In the genomic region with DNA sequence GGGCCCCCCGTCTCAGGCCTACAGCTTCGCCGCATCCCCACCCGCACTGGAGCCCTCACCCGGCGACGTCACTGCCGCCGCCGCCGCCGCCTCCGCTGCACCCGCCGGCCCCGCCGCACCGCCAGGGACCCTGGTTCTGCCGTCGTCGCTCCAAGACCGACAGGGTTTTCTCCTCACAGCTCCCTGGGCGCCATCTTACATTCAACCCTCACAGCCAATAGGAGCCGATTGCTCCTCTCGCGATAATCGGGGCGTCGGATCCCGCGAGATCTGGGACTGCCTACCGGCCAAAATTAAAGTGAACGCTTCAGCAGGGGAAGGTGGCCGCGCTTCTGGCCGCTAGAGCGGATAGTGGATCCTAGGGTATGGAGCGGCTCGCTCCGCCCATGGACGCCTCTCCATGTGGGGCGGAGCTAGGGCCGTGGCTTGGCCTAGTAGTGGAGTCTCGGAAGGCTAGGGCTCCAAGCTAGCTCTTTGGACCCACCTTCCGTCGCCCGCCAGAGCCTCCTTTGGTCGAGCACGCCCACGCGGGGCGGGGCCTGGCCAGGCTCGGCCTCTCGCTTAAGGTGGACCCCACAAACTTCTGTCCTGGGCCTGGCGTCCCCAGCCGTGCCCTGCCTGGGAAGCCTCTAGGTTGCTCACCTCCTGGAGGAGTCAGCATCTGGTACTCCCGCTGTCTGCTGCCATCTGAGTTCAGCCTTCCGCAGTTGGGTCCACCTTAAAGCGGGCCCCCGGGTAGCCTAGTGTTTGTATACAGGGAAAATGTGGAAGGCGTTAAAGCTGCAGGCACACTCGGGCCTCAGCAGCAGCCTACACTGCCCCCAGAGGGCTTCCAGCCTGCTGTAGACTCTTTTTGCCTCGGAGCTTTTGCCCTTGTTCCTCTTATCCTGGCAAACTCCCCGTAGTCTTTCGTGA, we compare ENCODE assay signal across 1 cellular context.
A peak's percentile ranks its signal among the peaks of the same experiment; 100 is the strongest.
TF ChIP-seq lines count a peak whose summit lies in the region.

A gene with protein sequence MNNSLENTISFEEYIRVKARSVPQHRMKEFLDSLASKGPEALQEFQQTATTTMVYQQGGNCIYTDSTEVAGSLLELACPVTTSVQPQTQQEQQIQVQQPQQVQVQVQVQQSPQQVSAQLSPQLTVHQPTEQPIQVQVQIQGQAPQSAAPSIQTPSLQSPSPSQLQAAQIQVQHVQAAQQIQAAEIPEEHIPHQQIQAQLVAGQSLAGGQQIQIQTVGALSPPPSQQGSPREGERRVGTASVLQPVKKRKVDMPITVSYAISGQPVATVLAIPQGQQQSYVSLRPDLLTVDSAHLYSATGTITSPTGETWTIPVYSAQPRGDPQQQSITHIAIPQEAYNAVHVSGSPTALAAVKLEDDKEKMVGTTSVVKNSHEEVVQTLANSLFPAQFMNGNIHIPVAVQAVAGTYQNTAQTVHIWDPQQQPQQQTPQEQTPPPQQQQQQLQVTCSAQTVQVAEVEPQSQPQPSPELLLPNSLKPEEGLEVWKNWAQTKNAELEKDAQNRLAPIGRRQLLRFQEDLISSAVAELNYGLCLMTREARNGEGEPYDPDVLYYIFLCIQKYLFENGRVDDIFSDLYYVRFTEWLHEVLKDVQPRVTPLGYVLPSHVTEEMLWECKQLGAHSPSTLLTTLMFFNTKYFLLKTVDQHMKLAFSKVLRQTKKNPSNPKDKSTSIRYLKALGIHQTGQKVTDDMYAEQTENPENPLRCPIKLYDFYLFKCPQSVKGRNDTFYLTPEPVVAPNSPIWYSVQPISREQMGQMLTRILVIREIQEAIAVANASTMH (minus strand): TSS at position 219 of the 915 bp plus-strand sequence. CDS start 17,054 bp downstream, outside the sequence.

TF ChIP-seq in HepG2, 621 proteins besides CTCF, POLR2A, EP300 and RAD21 (continued from another document and continues in another):
- TF ChIP-seq, protein P1, sequence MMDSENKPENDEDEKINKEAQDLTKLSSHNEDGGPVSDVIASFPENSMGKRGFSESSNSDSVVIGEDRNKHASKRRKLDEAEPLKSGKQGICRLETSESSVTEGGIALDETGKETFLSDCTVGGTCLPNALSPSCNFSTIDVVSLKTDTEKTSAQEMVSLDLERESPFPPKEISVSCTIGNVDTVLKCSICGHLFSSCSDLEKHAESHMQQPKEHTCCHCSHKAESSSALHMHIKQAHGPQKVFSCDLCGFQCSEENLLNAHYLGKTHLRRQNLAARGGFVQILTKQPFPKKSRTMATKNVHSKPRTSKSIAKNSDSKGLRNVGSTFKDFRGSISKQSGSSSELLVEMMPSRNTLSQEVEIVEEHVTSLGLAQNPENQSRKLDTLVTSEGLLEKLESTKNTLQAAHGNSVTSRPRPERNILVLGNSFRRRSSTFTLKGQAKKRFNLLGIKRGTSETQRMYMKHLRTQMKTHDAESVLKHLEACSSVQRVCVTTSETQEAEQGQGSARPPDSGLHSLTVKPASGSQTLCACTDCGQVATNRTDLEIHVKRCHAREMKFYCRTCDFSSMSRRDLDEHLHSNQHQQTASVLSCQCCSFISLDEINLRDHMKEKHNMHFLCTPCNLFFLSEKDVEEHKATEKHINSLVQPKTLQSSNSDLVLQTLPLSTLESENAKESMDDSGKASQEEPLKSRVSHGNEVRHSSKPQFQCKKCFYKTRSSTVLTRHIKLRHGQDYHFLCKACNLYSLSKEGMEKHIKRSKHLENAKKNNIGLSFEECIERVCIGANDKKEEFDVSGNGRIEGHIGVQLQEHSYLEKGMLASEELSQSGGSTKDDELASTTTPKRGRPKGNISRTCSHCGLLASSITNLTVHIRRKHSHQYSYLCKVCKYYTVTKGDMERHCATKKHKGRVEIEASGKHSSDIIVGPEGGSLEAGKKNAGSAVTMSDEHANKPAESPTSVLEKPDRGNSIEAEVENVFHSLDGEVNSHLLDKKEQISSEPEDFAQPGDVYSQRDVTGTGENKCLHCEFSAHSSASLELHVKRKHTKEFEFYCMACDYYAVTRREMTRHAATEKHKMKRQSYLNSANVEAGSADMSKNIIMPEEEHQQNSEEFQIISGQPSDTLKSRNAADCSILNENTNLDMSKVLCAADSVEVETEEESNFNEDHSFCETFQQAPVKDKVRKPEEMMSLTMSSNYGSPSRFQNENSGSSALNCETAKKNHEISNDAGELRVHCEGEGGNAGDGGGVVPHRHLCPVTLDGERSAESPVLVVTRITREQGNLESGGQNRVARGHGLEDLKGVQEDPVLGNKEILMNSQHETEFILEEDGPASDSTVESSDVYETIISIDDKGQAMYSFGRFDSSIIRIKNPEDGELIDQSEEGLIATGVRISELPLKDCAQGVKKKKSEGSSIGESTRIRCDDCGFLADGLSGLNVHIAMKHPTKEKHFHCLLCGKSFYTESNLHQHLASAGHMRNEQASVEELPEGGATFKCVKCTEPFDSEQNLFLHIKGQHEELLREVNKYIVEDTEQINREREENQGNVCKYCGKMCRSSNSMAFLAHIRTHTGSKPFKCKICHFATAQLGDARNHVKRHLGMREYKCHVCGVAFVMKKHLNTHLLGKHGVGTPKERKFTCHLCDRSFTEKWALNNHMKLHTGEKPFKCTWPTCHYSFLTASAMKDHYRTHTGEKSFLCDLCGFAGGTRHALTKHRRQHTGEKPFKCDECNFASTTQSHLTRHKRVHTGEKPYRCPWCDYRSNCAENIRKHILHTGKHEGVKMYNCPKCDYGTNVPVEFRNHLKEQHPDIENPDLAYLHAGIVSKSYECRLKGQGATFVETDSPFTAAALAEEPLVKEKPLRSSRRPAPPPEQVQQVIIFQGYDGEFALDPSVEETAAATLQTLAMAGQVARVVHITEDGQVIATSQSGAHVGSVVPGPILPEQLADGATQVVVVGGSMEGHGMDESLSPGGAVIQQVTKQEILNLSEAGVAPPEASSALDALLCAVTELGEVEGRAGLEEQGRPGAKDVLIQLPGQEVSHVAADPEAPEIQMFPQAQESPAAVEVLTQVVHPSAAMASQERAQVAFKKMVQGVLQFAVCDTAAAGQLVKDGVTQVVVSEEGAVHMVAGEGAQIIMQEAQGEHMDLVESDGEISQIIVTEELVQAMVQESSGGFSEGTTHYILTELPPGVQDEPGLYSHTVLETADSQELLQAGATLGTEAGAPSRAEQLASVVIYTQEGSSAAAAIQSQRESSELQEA (CRISPR knock-in tag; IDR thresholded peaks at IDR 0.05; ENCODE audit: not compliant biosample characterization) = peak; percentile 68
- TF ChIP-seq SP1 (IDR thresholded peaks at IDR 0.05) (peak; percentile 96), SP1 (CRISPR knock-in tag; IDR thresholded peaks at IDR 0.05) (peak; percentile 86), ZNF530 (CRISPR knock-in tag; IDR thresholded peaks at IDR 0.05; ENCODE audit: low read depth) (no peak), STAG1 (CRISPR knock-in tag; IDR thresholded peaks at IDR 0.05) (peak; percentile 68), SETDB1 (CRISPR knock-in tag; IDR thresholded peaks at IDR 0.05; ENCODE audit: borderline replicate concordance) (no peak), ELF3 (CRISPR knock-in tag; IDR thresholded peaks at IDR 0.05) (peak; percentile 8; the same call in 1 of the 2 replicates), KMT2B (CRISPR knock-in tag; IDR thresholded peaks at IDR 0.05) (peak; percentile 30; the same call in 1 of the 2 replicates), NFKB2 (CRISPR knock-in tag; IDR thresholded peaks at IDR 0.05; ENCODE audit: borderline replicate concordance) (no peak), RELA (CRISPR knock-in tag; IDR thresholded peaks at IDR 0.05) (no peak), KAT8 (CRISPR knock-in tag; IDR thresholded peaks at IDR 0.05) (peak; percentile 79), ASH2L (IDR thresholded peaks at IDR 0.05; ENCODE audit: insufficient read length, low read depth, low read length) (peak; percentile 87), TSC22D2 (CRISPR knock-in tag; IDR thresholded peaks at IDR 0.05; ENCODE audit: borderline replicate concordance) (peak; percentile 36; the same call in 1 of the 2 replicates), ZNF124 (CRISPR knock-in tag; IDR thresholded peaks at IDR 0.05) (no peak), DNMT1 (CRISPR knock-in tag; IDR thresholded peaks at IDR 0.05) (no peak; the same call in 1 of the 2 replicates), ZNF747 (CRISPR knock-in tag; IDR thresholded peaks at IDR 0.05; ENCODE audit: borderline replicate concordance) (peak; percentile 37; the same call in 1 of the 2 replicates), ZNF552 (CRISPR knock-in tag; IDR thresholded peaks at IDR 0.05; ENCODE audit: borderline replicate concordance) (no peak; the same call in 1 of the 2 replicates), KLF6 (CRISPR knock-in tag; IDR thresholded peaks at IDR 0.05) (peak; percentile 70)
- TF ChIP-seq, protein P2, sequence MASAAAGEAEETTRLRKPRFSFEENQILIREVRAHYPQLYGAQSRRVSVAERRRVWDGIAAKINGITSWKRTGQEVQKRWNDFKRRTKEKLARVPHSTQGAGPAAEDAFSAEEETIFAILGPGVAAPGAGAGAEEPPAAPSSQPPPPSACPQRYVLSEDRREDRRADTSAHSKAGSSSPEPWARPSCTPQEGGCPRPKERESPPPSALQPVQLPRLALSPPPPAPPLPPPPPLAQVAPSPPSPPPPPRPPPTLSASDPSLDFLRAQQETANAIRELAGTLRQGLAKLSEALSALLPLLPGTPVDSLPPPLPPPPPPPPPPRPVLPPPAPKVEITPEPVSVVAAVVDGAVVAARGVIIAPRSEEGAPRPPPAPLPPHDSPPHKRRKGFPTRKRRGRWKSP (CRISPR knock-in tag; IDR thresholded peaks at IDR 0.05) = no peak; the same call in 1 of the 2 replicates
- TF ChIP-seq, protein P3, sequence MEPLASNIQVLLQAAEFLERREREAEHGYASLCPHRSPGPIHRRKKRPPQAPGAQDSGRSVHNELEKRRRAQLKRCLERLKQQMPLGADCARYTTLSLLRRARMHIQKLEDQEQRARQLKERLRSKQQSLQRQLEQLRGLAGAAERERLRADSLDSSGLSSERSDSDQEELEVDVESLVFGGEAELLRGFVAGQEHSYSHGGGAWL (CRISPR knock-in tag; IDR thresholded peaks at IDR 0.05) = peak; percentile 57
- TF ChIP-seq, protein P4, sequence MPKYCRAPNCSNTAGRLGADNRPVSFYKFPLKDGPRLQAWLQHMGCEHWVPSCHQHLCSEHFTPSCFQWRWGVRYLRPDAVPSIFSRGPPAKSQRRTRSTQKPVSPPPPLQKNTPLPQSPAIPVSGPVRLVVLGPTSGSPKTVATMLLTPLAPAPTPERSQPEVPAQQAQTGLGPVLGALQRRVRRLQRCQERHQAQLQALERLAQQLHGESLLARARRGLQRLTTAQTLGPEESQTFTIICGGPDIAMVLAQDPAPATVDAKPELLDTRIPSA (CRISPR knock-in tag; IDR thresholded peaks at IDR 0.05; ENCODE audit: borderline replicate concordance) = no peak
- TF ChIP-seq, protein P5, sequence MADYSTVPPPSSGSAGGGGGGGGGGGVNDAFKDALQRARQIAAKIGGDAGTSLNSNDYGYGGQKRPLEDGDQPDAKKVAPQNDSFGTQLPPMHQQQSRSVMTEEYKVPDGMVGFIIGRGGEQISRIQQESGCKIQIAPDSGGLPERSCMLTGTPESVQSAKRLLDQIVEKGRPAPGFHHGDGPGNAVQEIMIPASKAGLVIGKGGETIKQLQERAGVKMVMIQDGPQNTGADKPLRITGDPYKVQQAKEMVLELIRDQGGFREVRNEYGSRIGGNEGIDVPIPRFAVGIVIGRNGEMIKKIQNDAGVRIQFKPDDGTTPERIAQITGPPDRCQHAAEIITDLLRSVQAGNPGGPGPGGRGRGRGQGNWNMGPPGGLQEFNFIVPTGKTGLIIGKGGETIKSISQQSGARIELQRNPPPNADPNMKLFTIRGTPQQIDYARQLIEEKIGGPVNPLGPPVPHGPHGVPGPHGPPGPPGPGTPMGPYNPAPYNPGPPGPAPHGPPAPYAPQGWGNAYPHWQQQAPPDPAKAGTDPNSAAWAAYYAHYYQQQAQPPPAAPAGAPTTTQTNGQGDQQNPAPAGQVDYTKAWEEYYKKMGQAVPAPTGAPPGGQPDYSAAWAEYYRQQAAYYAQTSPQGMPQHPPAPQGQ (CRISPR knock-in tag; IDR thresholded peaks at IDR 0.05; ENCODE audit: borderline replicate concordance) = no peak
- TF ChIP-seq, protein P6, sequence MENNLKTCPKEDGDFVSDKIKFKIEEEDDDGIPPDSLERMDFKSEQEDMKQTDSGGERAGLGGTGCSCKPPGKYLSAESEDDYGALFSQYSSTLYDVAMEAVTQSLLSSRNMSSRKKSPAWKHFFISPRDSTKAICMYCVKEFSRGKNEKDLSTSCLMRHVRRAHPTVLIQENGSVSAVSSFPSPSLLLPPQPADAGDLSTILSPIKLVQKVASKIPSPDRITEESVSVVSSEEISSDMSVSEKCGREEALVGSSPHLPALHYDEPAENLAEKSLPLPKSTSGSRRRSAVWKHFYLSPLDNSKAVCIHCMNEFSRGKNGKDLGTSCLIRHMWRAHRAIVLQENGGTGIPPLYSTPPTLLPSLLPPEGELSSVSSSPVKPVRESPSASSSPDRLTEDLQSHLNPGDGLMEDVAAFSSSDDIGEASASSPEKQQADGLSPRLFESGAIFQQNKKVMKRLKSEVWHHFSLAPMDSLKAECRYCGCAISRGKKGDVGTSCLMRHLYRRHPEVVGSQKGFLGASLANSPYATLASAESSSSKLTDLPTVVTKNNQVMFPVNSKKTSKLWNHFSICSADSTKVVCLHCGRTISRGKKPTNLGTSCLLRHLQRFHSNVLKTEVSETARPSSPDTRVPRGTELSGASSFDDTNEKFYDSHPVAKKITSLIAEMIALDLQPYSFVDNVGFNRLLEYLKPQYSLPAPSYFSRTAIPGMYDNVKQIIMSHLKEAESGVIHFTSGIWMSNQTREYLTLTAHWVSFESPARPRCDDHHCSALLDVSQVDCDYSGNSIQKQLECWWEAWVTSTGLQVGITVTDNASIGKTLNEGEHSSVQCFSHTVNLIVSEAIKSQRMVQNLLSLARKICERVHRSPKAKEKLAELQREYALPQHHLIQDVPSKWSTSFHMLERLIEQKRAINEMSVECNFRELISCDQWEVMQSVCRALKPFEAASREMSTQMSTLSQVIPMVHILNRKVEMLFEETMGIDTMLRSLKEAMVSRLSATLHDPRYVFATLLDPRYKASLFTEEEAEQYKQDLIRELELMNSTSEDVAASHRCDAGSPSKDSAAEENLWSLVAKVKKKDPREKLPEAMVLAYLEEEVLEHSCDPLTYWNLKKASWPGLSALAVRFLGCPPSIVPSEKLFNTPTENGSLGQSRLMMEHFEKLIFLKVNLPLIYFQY (CRISPR knock-in tag; IDR thresholded peaks at IDR 0.05; ENCODE audit: borderline replicate concordance) = no peak; the same call in 1 of the 2 replicates
- TF ChIP-seq, protein P7, sequence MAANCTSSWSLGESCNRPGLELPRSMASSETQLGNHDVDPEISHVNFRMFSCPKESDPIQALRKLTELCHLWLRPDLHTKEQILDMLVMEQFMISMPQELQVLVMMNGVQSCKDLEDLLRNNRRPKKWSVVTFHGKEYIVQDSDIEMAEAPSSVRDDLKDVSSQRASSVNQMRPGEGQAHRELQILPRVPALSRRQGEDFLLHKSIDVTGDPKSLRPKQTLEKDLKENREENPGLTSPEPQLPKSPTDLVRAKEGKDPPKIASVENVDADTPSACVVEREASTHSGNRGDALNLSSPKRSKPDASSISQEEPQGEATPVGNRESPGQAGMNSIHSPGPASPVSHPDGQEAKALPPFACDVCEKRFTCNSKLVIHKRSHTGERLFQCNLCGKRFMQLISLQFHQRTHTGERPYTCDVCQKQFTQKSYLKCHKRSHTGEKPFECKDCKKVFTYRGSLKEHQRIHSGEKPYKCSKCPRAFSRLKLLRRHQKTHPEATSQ (CRISPR knock-in tag; IDR thresholded peaks at IDR 0.05; ENCODE audit: borderline replicate concordance) = peak; percentile 71; the same call in 1 of the 2 replicates
- TF ChIP-seq, protein P8, sequence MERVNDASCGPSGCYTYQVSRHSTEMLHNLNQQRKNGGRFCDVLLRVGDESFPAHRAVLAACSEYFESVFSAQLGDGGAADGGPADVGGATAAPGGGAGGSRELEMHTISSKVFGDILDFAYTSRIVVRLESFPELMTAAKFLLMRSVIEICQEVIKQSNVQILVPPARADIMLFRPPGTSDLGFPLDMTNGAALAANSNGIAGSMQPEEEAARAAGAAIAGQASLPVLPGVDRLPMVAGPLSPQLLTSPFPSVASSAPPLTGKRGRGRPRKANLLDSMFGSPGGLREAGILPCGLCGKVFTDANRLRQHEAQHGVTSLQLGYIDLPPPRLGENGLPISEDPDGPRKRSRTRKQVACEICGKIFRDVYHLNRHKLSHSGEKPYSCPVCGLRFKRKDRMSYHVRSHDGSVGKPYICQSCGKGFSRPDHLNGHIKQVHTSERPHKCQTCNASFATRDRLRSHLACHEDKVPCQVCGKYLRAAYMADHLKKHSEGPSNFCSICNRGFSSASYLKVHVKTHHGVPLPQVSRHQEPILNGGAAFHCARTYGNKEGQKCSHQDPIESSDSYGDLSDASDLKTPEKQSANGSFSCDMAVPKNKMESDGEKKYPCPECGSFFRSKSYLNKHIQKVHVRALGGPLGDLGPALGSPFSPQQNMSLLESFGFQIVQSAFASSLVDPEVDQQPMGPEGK (CRISPR knock-in tag; IDR thresholded peaks at IDR 0.05) = peak; percentile 67; the same call in 1 of the 2 replicates
